In the genomic region with DNA sequence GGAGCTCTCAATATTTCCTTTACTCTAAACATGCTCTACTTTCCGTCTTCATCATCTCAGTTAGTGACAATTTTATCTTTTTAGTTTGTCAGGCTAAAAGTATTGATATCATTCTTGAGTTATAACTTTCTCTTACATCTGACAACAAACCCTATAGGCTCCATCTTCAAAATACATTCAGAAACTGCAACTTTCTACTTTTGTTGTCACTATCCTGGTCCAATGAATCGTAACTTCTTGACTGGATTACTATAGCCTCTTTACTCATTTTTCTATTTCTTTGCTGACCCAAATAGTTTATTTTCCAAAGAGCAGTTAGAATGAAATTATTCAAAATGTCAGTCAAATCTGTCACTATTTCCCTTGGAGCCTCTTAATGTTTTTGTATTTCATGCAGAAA, we compare ENCODE assay signal across 20 cellular contexts.
A peak's percentile ranks its signal among the peaks of the same experiment; 100 is the strongest.
DNase-seq lines count a peak whose midpoint lies in the region; ATAC-seq and TF ChIP-seq lines count a peak whose summit lies in the region.
"Had no signal": no experiment of that assay in that cellular context is flagged by ENCODE, and none has a peak within 500 bp of the region (broad histone marks: within the 10 kb centered on the region; RNA-seq: fewer than 3 reads in every experiment).

No MANE protein-coding gene starts in this region.

- TF ChIP-seq CTCF in chondrocyte (IDR thresholded peaks at IDR 0.05) (no peak), smooth muscle cell (IDR thresholded peaks at IDR 0.05; ENCODE audit: borderline replicate concordance, insufficient read depth, poor library complexity, severe bottlenecking) (no peak), GM10266 (IDR thresholded peaks at IDR 0.05; ENCODE audit: control insufficient read depth, insufficient read depth, low read depth, missing control alignments) (no peak)

- no peaks in the 10 kb centered on the region for H3K27me3 ChIP-seq in smooth muscle cell (ENCODE audit: low read depth)
- H3K27me3 ChIP-seq: cardiac muscle cell, sigmoid colon had no signal

- no peak overlapping the region for H3K27ac ChIP-seq in smooth muscle cell (ENCODE audit: low read depth)
- H3K27ac ChIP-seq: cardiac muscle cell, prostate gland, sigmoid colon had no signal

- CTCF ChIA-PET in activated CD8-positive, alpha-beta memory T cell treated with anti-CD3 and anti-CD28 coated beads, Interleukin-2, amount 10 ng/mL, durations not matched to agents 7 days and 5 days (lab: Charles Lee): no interaction called here
- CTCF ChIA-PET in activated CD4-positive, alpha-beta memory T cell treated with anti-CD3 and anti-CD28 coated beads, Interleukin-2, amount 10 ng/mL, durations not matched to agents 7 days and 5 days (lab: Charles Lee): no interaction called here

- H3K36me3 ChIP-seq in smooth muscle cell (ENCODE audit: low read depth): peaks cover 4% of the 10 kb centered on the region
- H3K36me3 ChIP-seq: cardiac muscle cell, prostate gland, sigmoid colon had no signal

- no peak overlapping the region for H3K9ac ChIP-seq in smooth muscle cell (ENCODE audit: low read depth)

- no peaks in the 10 kb centered on the region for H4K20me1 ChIP-seq in smooth muscle cell (ENCODE audit: low read depth)

- no peaks in the 10 kb centered on the region for H3K79me2 ChIP-seq in smooth muscle cell (ENCODE audit: low read depth)

- peak overlapping the region; percentile 40 for H3K4me2 ChIP-seq in smooth muscle cell

- peaks cover 5% of the 10 kb centered on the region for H3K9me3 ChIP-seq in smooth muscle cell (replicated peaks; ENCODE audit: low read depth)
- H3K9me3 ChIP-seq: prostate gland, sigmoid colon had no signal

- H3F3A ChIP-seq in smooth muscle cell (ENCODE audit: low read depth): no peaks in the 10 kb centered on the region

- peak overlapping the region; percentile 80 for H3K27ac Mint-ChIP-seq in activated CD8-positive, alpha-beta memory T cell treated with anti-CD3 and anti-CD28 coated beads, Interleukin-2, amount 10 ng/mL, durations not matched to agents 7 days and 5 days
- H3K27ac Mint-ChIP-seq in activated CD4-positive, alpha-beta memory T cell treated with anti-CD3 and anti-CD28 coated beads, Interleukin-2, amount 10 ng/mL, durations not matched to agents 7 days and 5 days: no peak overlapping the region
- peak overlapping the region; percentile 33 for H3K27ac Mint-ChIP-seq in chondrocyte (ENCODE audit: unreplicated experiment)
- H3K27ac Mint-ChIP-seq: dendritic cell treated with granulocyte-macrophage colony-stimulating factor and Interleukin-4, amounts not matched to agents 40 ng/mL and 50 ng/mL, for 4 days had no signal

- 91% methylated on average over 2 of the region's 2 CpGs for WGBS in smooth muscle cell (ENCODE audit: low lambda C conversion rate)

- POLR2A ChIA-PET in activated CD4-positive, alpha-beta memory T cell treated with anti-CD3 and anti-CD28 coated beads, Interleukin-2, amount 10 ng/mL, durations not matched to agents 7 days and 5 days (lab: Charles Lee): no interaction called here

- H3K4me3 Mint-ChIP-seq in activated CD8-positive, alpha-beta memory T cell treated with anti-CD3 and anti-CD28 coated beads, Interleukin-2, amount 10 ng/mL, durations not matched to agents 7 days and 5 days: peak overlapping the region; percentile 58
- peak overlapping the region; percentile 49 for H3K4me3 Mint-ChIP-seq in activated CD4-positive, alpha-beta memory T cell treated with anti-CD3 and anti-CD28 coated beads, Interleukin-2, amount 10 ng/mL, durations not matched to agents 7 days and 5 days
- no peak overlapping the region for H3K4me3 Mint-ChIP-seq in chondrocyte (ENCODE audit: unreplicated experiment)
- H3K4me3 Mint-ChIP-seq: dendritic cell treated with granulocyte-macrophage colony-stimulating factor and Interleukin-4, amounts not matched to agents 40 ng/mL and 50 ng/mL, for 4 days had no signal

- H3K27me3 Mint-ChIP-seq in activated CD8-positive, alpha-beta memory T cell treated with anti-CD3 and anti-CD28 coated beads, Interleukin-2, amount 10 ng/mL, durations not matched to agents 7 days and 5 days: no peaks in the 10 kb centered on the region
- no peaks in the 10 kb centered on the region for H3K27me3 Mint-ChIP-seq in activated CD4-positive, alpha-beta memory T cell treated with anti-CD3 and anti-CD28 coated beads, Interleukin-2, amount 10 ng/mL, durations not matched to agents 7 days and 5 days
- H3K27me3 Mint-ChIP-seq in chondrocyte (ENCODE audit: low read depth): no peaks in the 10 kb centered on the region
- H3K27me3 Mint-ChIP-seq: dendritic cell treated with granulocyte-macrophage colony-stimulating factor and Interleukin-4, amounts not matched to agents 40 ng/mL and 50 ng/mL, for 4 days had no signal

- ATAC-seq in activated CD8-positive, alpha-beta memory T cell treated with anti-CD3 and anti-CD28 coated beads, Interleukin-2, amount 10 ng/mL, durations not matched to agents 7 days and 5 days: no peak
- no peak for ATAC-seq in GM19035 (IDR thresholded peaks at IDR 0.05; ENCODE audit: unreplicated experiment)
- ATAC-seq: HCT116, mucosa of descending colon had no signal

- no peaks in the 10 kb centered on the region for H3K4me1 ChIP-seq in smooth muscle cell (ENCODE audit: low read depth)
- H3K4me1 ChIP-seq: prostate gland, sigmoid colon had no signal

- H3K4me1 Mint-ChIP-seq in activated CD8-positive, alpha-beta memory T cell treated with anti-CD3 and anti-CD28 coated beads, Interleukin-2, amount 10 ng/mL, durations not matched to agents 7 days and 5 days: peaks cover 32% of the 10 kb centered on the region
- H3K4me1 Mint-ChIP-seq in activated CD4-positive, alpha-beta memory T cell treated with anti-CD3 and anti-CD28 coated beads, Interleukin-2, amount 10 ng/mL, durations not matched to agents 7 days and 5 days: peaks cover 28% of the 10 kb centered on the region
- H3K4me1 Mint-ChIP-seq in chondrocyte (ENCODE audit: low read depth): peaks cover 23% of the 10 kb centered on the region

- peaks cover 27% of the 10 kb centered on the region for H3K9me3 Mint-ChIP-seq in activated CD8-positive, alpha-beta memory T cell treated with anti-CD3 and anti-CD28 coated beads, Interleukin-2, amount 10 ng/mL, durations not matched to agents 7 days and 5 days (ENCODE audit: low read depth)
- H3K9me3 Mint-ChIP-seq in activated CD4-positive, alpha-beta memory T cell treated with anti-CD3 and anti-CD28 coated beads, Interleukin-2, amount 10 ng/mL, durations not matched to agents 7 days and 5 days: peaks cover 33% of the 10 kb centered on the region
- H3K9me3 Mint-ChIP-seq in chondrocyte (ENCODE audit: low read depth): peaks cover 37% of the 10 kb centered on the region

- peak overlapping the region; percentile 26 for H2AFZ ChIP-seq in smooth muscle cell (ENCODE audit: low read depth)

- H3K4me3 ChIP-seq in smooth muscle cell: no peak overlapping the region
- H3K4me3 ChIP-seq: cardiac muscle cell, mucosa of descending colon, prostate gland, sigmoid colon had no signal

- no peak for DNase-seq in activated CD8-positive, alpha-beta memory T cell treated with anti-CD3 and anti-CD28 coated beads, Interleukin-2, amount 10 ng/mL, durations not matched to agents 7 days and 5 days
- DNase-seq in activated CD8-positive, alpha-beta memory T cell treated with anti-CD3 and anti-CD28 coated beads for 24 hours: no peak
- DNase-seq in activated CD4-positive, alpha-beta memory T cell treated with anti-CD3 and anti-CD28 coated beads, Interleukin-2, amount 10 ng/mL, durations not matched to agents 7 days and 5 days: no peak
- DNase-seq in chondrocyte (ENCODE audit: low spot score) (no peak), smooth muscle cell (lab: John Stamatoyannopoulos, UW; ENCODE audit: unreplicated experiment) (no peak), COR-L47 (lab: John Stamatoyannopoulos, UW) (no peak), GM10266 (ENCODE audit: extremely low spot score) (no peak)
- DNase-seq: activated CD4-positive, CD25-positive, alpha-beta regulatory T cell; activated gamma-delta T cell treated with Interleukin-2 at 50 U/mL for 16 hours; mucosa of descending colon; NCI-H2171 treated with DMSO at 0.1 percent for 48 hours; NCI-H524 treated with DMSO at 0.1 percent for 48 hours; sigmoid colon; stimulated activated CD4-positive, alpha-beta T cell treated with anti-CD3 and anti-CD28 coated beads, Interleukin-15, amount 100 ng/mL, for 24 hours; substantia nigra had no signal

- H3K36me3 Mint-ChIP-seq in activated CD8-positive, alpha-beta memory T cell treated with anti-CD3 and anti-CD28 coated beads, Interleukin-2, amount 10 ng/mL, durations not matched to agents 7 days and 5 days: peaks cover 66% of the 10 kb centered on the region
- H3K36me3 Mint-ChIP-seq in activated CD4-positive, alpha-beta memory T cell treated with anti-CD3 and anti-CD28 coated beads, Interleukin-2, amount 10 ng/mL, durations not matched to agents 7 days and 5 days (ENCODE audit: low read depth): peaks cover 35% of the 10 kb centered on the region
- H3K36me3 Mint-ChIP-seq in chondrocyte (ENCODE audit: low read depth): peaks cover 6% of the 10 kb centered on the region
